ENCODE assay signal across 7 cellular contexts in genomic region chr3:40477671-40478070, GRCh38. TPM values are rescaled to one million over a fixed set of nuclear protein-coding genes. Genes with fewer than 3 reads are reported as not detected.
DNase-seq lines count a peak whose midpoint lies in the region; ATAC-seq, FAIRE-seq and TF ChIP-seq lines count a peak whose summit lies in the region.
"Had no signal": no experiment of that assay in that cellular context is flagged by ENCODE, and none has a peak within 500 bp of the region (broad histone marks: within the 10 kb centered on the region; RNA-seq: fewer than 3 reads in every experiment).

No MANE protein-coding gene starts in this region.

- peak overlapping the region; percentile 78; the same call in 1 of the 3 replicates for H3K27ac ChIP-seq in K562 (ENCODE audit: extremely low read depth, low read depth, low read length)

- H3K4me1 Mint-ChIP-seq in natural killer cell = peaks cover 28 to 37% of the 10 kb centered on the region in 2 donors

- no peaks in the 10 kb centered on the region for H3K9me3 Mint-ChIP-seq in natural killer cell

- peaks cover 8% of the 10 kb centered on the region for H3K4me1 ChIP-seq in HAP-1
- peaks cover 4 to 5% of the 10 kb centered on the region in 2 experiments; a peak in 3 of 5 replicates for H3K4me1 ChIP-seq in K562 (replicated peaks in 1 of 2; ENCODE audit: control insufficient read depth in 2 of 2, insufficient read depth in 2 of 2, low read length in 2 of 2)

- TF ChIP-seq EP300 in K562 (IDR thresholded peaks at IDR 0.05; ENCODE audit: low read length) = no peak

- no peak for DNase-seq in HAP-1 (ENCODE audit: low spot score in 2 of 2)
- DNase-seq in K562 (ENCODE audit: extremely low read depth in 1 of 4, low spot score in 3 of 4) = peak in 3 of 4 experiments; percentile 21 to 51 (median 43)
- no peak for DNase-seq in natural killer cell
- no peak for DNase-seq in NCI-H2196 treated with DMSO at 0.1 percent for 48 hours (lab: John Stamatoyannopoulos, UW; ENCODE audit: unreplicated experiment)
- no peak for DNase-seq in activated gamma-delta T cell (lab: John Stamatoyannopoulos, UW)
- no peak for DNase-seq in KG1 (lab: John Stamatoyannopoulos, UW)

- 10% methylated on average over 4 of the region's 4 CpGs for WGBS in K562 (ENCODE audit: insufficient coverage, low coverage, missing lambda C conversion rate)

- H3K9ac ChIP-seq in K562 (ENCODE audit: insufficient read depth in 1 of 2, low read depth in 2 of 2, low read length in 2 of 2) = peak overlapping the region; percentile 83 to 98

- H3K27me3 ChIP-seq in HAP-1 (ENCODE audit: low read depth) = no peaks in the 10 kb centered on the region
- H3K27me3 ChIP-seq in K562 (ENCODE audit: control insufficient read depth in 2 of 2, insufficient read depth in 2 of 2, low read length in 2 of 2) = no peaks in the 10 kb centered on the region

- no peaks in the 10 kb centered on the region for H3K27me3 Mint-ChIP-seq in natural killer cell (ENCODE audit: low read depth in 2 of 2)

- no peak for TF ChIP-seq POLR2A in K562 (conservative IDR thresholded peaks at IDR 0.05)

- H3K4me3 Mint-ChIP-seq in natural killer cell = peak overlapping the region; percentile 97

- no peak for TF ChIP-seq RAD21 in K562 (CRISPR knock-in tag; conservative IDR thresholded peaks at IDR 0.05 in 1 of 2, IDR thresholded peaks at IDR 0.05 in 1 of 2)

- H3K79me2 ChIP-seq in K562 (ENCODE audit: control insufficient read depth, insufficient read depth, low read length) = peaks cover 10% of the 10 kb centered on the region; the same call in 2 of the 3 replicates

- ATAC-seq in K562 (peak; percentile 64), natural killer cell (no peak)

- CTCF ChIA-PET in K562 (lab: Yijun Ruan, JAX; ENCODE audit: low intra/inter-chr PET ratio) = no interaction called here

- no TSS peak for BruUV-seq in K562 (replicated peaks; lab: Mats Ljungman, UMichigan)

- FAIRE-seq in K562 (lab: Jason Lieb, UNC) = peak; percentile 59
- FAIRE-seq: TTC549 had no signal

- intact Hi-C loops in K562 (cut with micrococcal nuclease) = loop anchor here (2.0 kb wide), 1 partner anchor 21 kb away; the partner anchor contains the start of gene RPL14
- intact Hi-C loops in natural killer cell (cut with micrococcal nuclease) = loop anchor here (1.0 kb wide), 2 partner anchors 24 to 47 kb away; partner anchors contain the start of gene ZNF621

- peak overlapping the region; percentile 96 for H3K4me2 ChIP-seq in K562 (ENCODE audit: insufficient read depth, low read length)

- H3K9me3 ChIP-seq in HAP-1 (no peaks in the 10 kb centered on the region), K562 (replicated peaks; ENCODE audit: control insufficient read depth, insufficient read depth, low read depth, low read length) (no peaks in the 10 kb centered on the region)

- H4K20me1 ChIP-seq in K562 (replicated peaks; ENCODE audit: control insufficient read depth, insufficient read depth, low read length) = no peaks in the 10 kb centered on the region

- peak overlapping the region; percentile 96 for H2AFZ ChIP-seq in K562 (ENCODE audit: low read depth, low read length)

- H3K4me3 ChIP-seq in HAP-1 = peak overlapping the region; percentile 64
- peak overlapping the region; percentile 66 for H3K4me3 ChIP-seq in K562

- peak overlapping the region; percentile 95 to 97 for H3K27ac Mint-ChIP-seq in natural killer cell

- TF ChIP-seq CTCF in K562 (IDR thresholded peaks at IDR 0.05 in 2 of 3, conservative IDR thresholded peaks at IDR 0.05 in 1 of 3; ENCODE audit: insufficient read depth in 2 of 3, low read depth in 1 of 3, low read length in 3 of 3) = no peak
- no peak for TF ChIP-seq CTCF in natural killer cell (IDR thresholded peaks at IDR 0.05)

- no peaks in the 10 kb centered on the region for H3K9me1 ChIP-seq in K562 (ENCODE audit: control insufficient read depth, insufficient read depth, low read length)

- in situ Hi-C loops in HAP-1 (cut with MboI; ENCODE audit: low sequenced_read_pairs) (no loop called here), K562 (cut with MboI) (no loop called here)

- H3K36me3 Mint-ChIP-seq in natural killer cell = no peaks in the 10 kb centered on the region

- peaks cover 3% of the 10 kb centered on the region for H3K36me3 ChIP-seq in HAP-1 (replicated peaks)
- peaks cover 38% of the 10 kb centered on the region for H3K36me3 ChIP-seq in K562 (ENCODE audit: control insufficient read depth, insufficient read depth, low read length)

- POLR2A ChIA-PET in K562 (lab: Yijun Ruan, JAX) = interaction anchor here (0.6 to 9.6 kb wide), 5 partner anchors 8 to 47 kb away, joined by 4 to 102 read pairs (median 7); partner anchors contain the start of genes RPL14, ZNF620 and ZNF621

RNA-seq across cellular contexts. Expression of gene ZNF619, which starts 0.7 kb away (rescaled TPM):
- total RNA-seq in K562 (2011; cell fraction: chromatin; rRNA removed; ENCODE audit: low replicate concordance) = 14.4 and 24.4 TPM in 2 replicates
- total RNA-seq in K562 (2011; cell fraction: nucleolus; rRNA removed) = 10.2 and 11.8 TPM in 2 replicates
- 13.6 and 14.7 TPM in 2 replicates for total RNA-seq in K562 (2011; cell fraction: nucleoplasm; rRNA removed)
- total RNA-seq in K562 (2014; rRNA removed) (4.7 and 5.0 TPM in 2 replicates), K562 (2014; rRNA removed; fragmentation: Illumina TruSeq; extraction: Trizol) (6.3 and 6.4 TPM in 2 replicates), K562 (2015; rRNA removed; fragmentation: Illumina TruSeq; extraction: Trizol) (6.7 and 7.8 TPM in 2 replicates), K562 (2021) (8.8 and 10.5 TPM in 2 replicates), natural killer cell (10 to 100 TPM in 2 of 3 donors, 1 to 10 TPM in 1; 9.5 to 14.3 (median 10.9) TPM)
- polyA plus RNA-seq in K562 (2011; rRNA removed) (7.3 and 9.1 TPM in 2 replicates), K562 (2014; fragmentation: Illumina TruSeq; extraction: Trizol) (7.3 and 7.4 TPM in 2 replicates), K562 (2014; fragmentation: Nextera tagmentation; extraction: Ambion mirVana) (1 to 10 TPM; 1.3 to 1.5 TPM), K562 (2014; rRNA removed) (6.0 and 6.2 TPM in 2 replicates)
- 4.3 and 5.1 TPM in 2 replicates for polyA plus RNA-seq in K562 (2011; cell fraction: cytosol; rRNA removed)
- 7.1 and 7.3 TPM in 2 replicates for polyA plus RNA-seq in K562 (2011; cell fraction: nucleus; rRNA removed)
- polyA plus RNA-seq in K562 (2012) = 3.4 and 3.6 TPM in 2 replicates
- polyA minus RNA-seq in K562 (2011; rRNA and poly(A)+ RNA removed) = 18.5 and 22.4 TPM in 2 replicates
- 6.6 and 7.8 TPM in 2 replicates for polyA minus RNA-seq in K562 (2011; cell fraction: cytosol; rRNA and poly(A)+ RNA removed)
- 5.7 and 10.4 TPM in 2 replicates for polyA minus RNA-seq in K562 (2011; cell fraction: nucleus; rRNA and poly(A)+ RNA removed)

RNA-seq across cellular contexts. Expression of gene RPL14, which starts 20.5 kb away (rescaled TPM):
- 226 and 269 TPM in 2 replicates for total RNA-seq in K562 (2011; cell fraction: chromatin; rRNA removed; ENCODE audit: low replicate concordance)
- total RNA-seq in K562 (2011; cell fraction: nucleolus; rRNA removed) = 253 and 260 TPM in 2 replicates
- 327 and 490 TPM in 2 replicates for total RNA-seq in K562 (2011; cell fraction: nucleoplasm; rRNA removed)
- total RNA-seq in K562 (2014; rRNA removed) (1,465 and 1,933 TPM in 2 replicates), K562 (2014; rRNA removed; fragmentation: Illumina TruSeq; extraction: Trizol) (2,197 and 2,292 TPM in 2 replicates), K562 (2015; rRNA removed; fragmentation: Illumina TruSeq; extraction: Trizol) (1,893 and 1,905 TPM in 2 replicates), K562 (2021) (4,499 and 4,649 TPM in 2 replicates), natural killer cell (1,000 to 10,000 TPM; 1,298 to 1,589 (median 1,441) TPM)
- polyA plus RNA-seq in K562 (2011; rRNA removed) (851 and 1,014 TPM in 2 replicates), K562 (2014; fragmentation: Illumina TruSeq; extraction: Trizol) (2,310 and 2,431 TPM in 2 replicates), K562 (2014; fragmentation: Nextera tagmentation; extraction: Ambion mirVana) (1,000 to 10,000 TPM; 2,133 to 2,823 TPM), K562 (2014; rRNA removed) (1,463 and 1,670 TPM in 2 replicates)
- polyA plus RNA-seq in K562 (2011; cell fraction: cytosol; rRNA removed) = 509 and 510 TPM in 2 replicates
- polyA plus RNA-seq in K562 (2011; cell fraction: nucleus; rRNA removed) = 509 and 670 TPM in 2 replicates
- 2,787 and 4,013 TPM in 2 replicates for polyA plus RNA-seq in K562 (2012)
- 631 and 740 TPM in 2 replicates for polyA minus RNA-seq in K562 (2011; rRNA and poly(A)+ RNA removed)
- polyA minus RNA-seq in K562 (2011; cell fraction: cytosol; rRNA and poly(A)+ RNA removed) = 1,561 and 2,057 TPM in 2 replicates
- polyA minus RNA-seq in K562 (2011; cell fraction: nucleus; rRNA and poly(A)+ RNA removed) = 129 and 304 TPM in 2 replicates

RNA-seq across cellular contexts. Expression of gene ZNF620, which starts 28.2 kb away (rescaled TPM):
- total RNA-seq in K562 (2011; cell fraction: chromatin; rRNA removed; ENCODE audit: low replicate concordance) = 3.6 and 8.5 TPM in 2 replicates
- total RNA-seq in K562 (2011; cell fraction: nucleolus; rRNA removed) = 3.2 and 3.3 TPM in 2 replicates
- 3.8 and 4.7 TPM in 2 replicates for total RNA-seq in K562 (2011; cell fraction: nucleoplasm; rRNA removed)
- 2.9 and 3.4 TPM in 2 replicates for total RNA-seq in K562 (2014; rRNA removed)
- total RNA-seq in K562 (2014; rRNA removed; fragmentation: Illumina TruSeq; extraction: Trizol) = 4.9 and 5.5 TPM in 2 replicates
- 4.5 and 4.9 TPM in 2 replicates for total RNA-seq in K562 (2015; rRNA removed; fragmentation: Illumina TruSeq; extraction: Trizol)
- total RNA-seq in K562 (2021) = 3.3 and 5.7 TPM in 2 replicates
- polyA plus RNA-seq in K562 (2011; rRNA removed) = 1.5 and 2.2 TPM in 2 replicates
- polyA plus RNA-seq in K562 (2011; cell fraction: cytosol; rRNA removed) = 0.64 and 1.3 TPM in 2 replicates
- polyA plus RNA-seq in K562 (2011; cell fraction: nucleus; rRNA removed) = 0.94 and 1.5 TPM in 2 replicates
- 2.4 and 3.0 TPM in 2 replicates for polyA plus RNA-seq in K562 (2012)
- polyA plus RNA-seq in K562 (2014; fragmentation: Illumina TruSeq; extraction: Trizol) = 3.0 and 3.4 TPM in 2 replicates
- 1 to 10 TPM; 1.2 to 3.7 TPM for polyA plus RNA-seq in K562 (2014; fragmentation: Nextera tagmentation; extraction: Ambion mirVana)
- 2.3 and 3.6 TPM in 2 replicates for polyA plus RNA-seq in K562 (2014; rRNA removed)
- polyA minus RNA-seq in K562 (2011; rRNA and poly(A)+ RNA removed) = 2.8 and 4.8 TPM in 2 replicates
- 2.2 TPM in 1 of 2 replicates, not detected in the other for polyA minus RNA-seq in K562 (2011; cell fraction: cytosol; rRNA and poly(A)+ RNA removed)
- polyA minus RNA-seq in K562 (2011; cell fraction: nucleus; rRNA and poly(A)+ RNA removed) = 1.1 and 1.2 TPM in 2 replicates
- 1 to 10 TPM; 3.3 to 7.4 (median 6.0) TPM for total RNA-seq in natural killer cell

RNA-seq across cellular contexts. Expression of gene ZNF621, which starts 47.1 kb away (rescaled TPM):
- total RNA-seq in K562 (2011; cell fraction: chromatin; rRNA removed; ENCODE audit: low replicate concordance) = 26.7 and 92.0 TPM in 2 replicates
- total RNA-seq in K562 (2011; cell fraction: nucleolus; rRNA removed) = 22.0 and 26.7 TPM in 2 replicates
- total RNA-seq in K562 (2011; cell fraction: nucleoplasm; rRNA removed) = 41.6 and 57.6 TPM in 2 replicates
- total RNA-seq in K562 (2014; rRNA removed) (10.8 and 12.0 TPM in 2 replicates), K562 (2014; rRNA removed; fragmentation: Illumina TruSeq; extraction: Trizol) (20.8 and 22.3 TPM in 2 replicates), K562 (2015; rRNA removed; fragmentation: Illumina TruSeq; extraction: Trizol) (18.7 and 20.6 TPM in 2 replicates), K562 (2021) (22.4 and 22.5 TPM in 2 replicates), natural killer cell (10 to 100 TPM; 27.7 to 33.5 (median 31.0) TPM)
- polyA plus RNA-seq in K562 (2011; rRNA removed) (27.6 and 38.1 TPM in 2 replicates), K562 (2014; fragmentation: Illumina TruSeq; extraction: Trizol) (26.2 and 28.9 TPM in 2 replicates), K562 (2014; fragmentation: Nextera tagmentation; extraction: Ambion mirVana) (1 to 10 TPM; 4.7 to 7.3 TPM), K562 (2014; rRNA removed) (20.1 and 24.4 TPM in 2 replicates)
- 15.0 and 27.7 TPM in 2 replicates for polyA plus RNA-seq in K562 (2011; cell fraction: cytosol; rRNA removed)
- polyA plus RNA-seq in K562 (2011; cell fraction: nucleus; rRNA removed) = 44.3 and 50.0 TPM in 2 replicates
- 14.3 TPM in 2 replicates for polyA plus RNA-seq in K562 (2012)
- polyA minus RNA-seq in K562 (2011; rRNA and poly(A)+ RNA removed) = 33.7 and 34.3 TPM in 2 replicates
- polyA minus RNA-seq in K562 (2011; cell fraction: cytosol; rRNA and poly(A)+ RNA removed) = 13.7 and 14.9 TPM in 2 replicates
- 14.8 and 23.0 TPM in 2 replicates for polyA minus RNA-seq in K562 (2011; cell fraction: nucleus; rRNA and poly(A)+ RNA removed)

Comparison
In these comparisons a context has a peak if more than half of its experiments do, and no peak if none do; other contexts are left out.
1. DNase-seq: peak in K562 (3 of 4); none in HAP-1 (0 of 2), natural killer cell (single experiment), NCI-H2196 treated with DMSO at 0.1 percent for 48 hours (single experiment), activated gamma-delta T cell (single experiment) and KG1 (single experiment).